Comparison of ENCODE assay signal across 8 cellular contexts in the genomic region with DNA sequence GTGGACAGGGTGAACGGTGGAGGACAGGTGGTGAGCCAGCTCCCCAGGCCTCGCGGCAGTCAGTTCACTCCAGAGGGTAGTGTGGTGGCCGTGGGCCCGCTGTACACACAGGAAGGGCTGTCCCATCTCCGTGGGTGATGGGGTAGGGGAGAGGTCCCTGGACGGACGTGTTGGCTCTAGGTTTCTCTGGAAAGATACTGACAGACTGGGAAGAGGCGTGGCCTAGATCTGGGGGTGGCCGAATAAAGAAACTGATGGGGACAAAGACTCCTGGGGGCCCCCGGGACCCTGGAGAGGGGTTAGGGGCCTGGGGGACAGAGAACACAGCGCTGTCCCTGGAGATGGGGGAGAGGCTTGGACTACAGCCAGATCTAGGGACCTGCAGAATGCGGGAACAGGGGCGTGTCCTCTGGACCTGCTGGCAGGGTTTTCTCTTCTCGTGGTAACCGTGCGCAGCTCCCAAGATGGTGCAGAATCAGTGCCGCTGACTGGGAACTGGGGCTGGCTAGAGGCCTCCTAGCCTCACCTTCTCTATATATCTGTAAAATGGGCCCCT. TPM values are rescaled to one million over a fixed set of nuclear protein-coding genes. Genes with fewer than 3 reads are reported as not detected.
A peak's percentile ranks its signal among the peaks of the same experiment; 100 is the strongest.
DNase-seq lines count a peak whose midpoint lies in the region; ATAC-seq and TF ChIP-seq lines count a peak whose summit lies in the region.

No MANE protein-coding gene starts in this region.

- TF ChIP-seq CTCF in HFF-Myc (IDR thresholded peaks at IDR 0.05; ENCODE audit: low read depth, low read length, missing control alignments) (no peak), testis (IDR thresholded peaks at IDR 0.05) (peak in 1 of 3 experiments; percentile 44)

- H3K4me3 ChIP-seq in HFF-Myc (replicated peaks; ENCODE audit: low read depth, low read length), result peak overlapping the region; percentile 49; the same call in 1 of the 2 replicates
- H3K4me3 ChIP-seq in testis, result peak overlapping the region; percentile 54 to 59

- ATAC-seq in GM21529 (IDR thresholded peaks at IDR 0.05; ENCODE audit: unreplicated experiment) (no peak), GM21381 (IDR thresholded peaks at IDR 0.05; ENCODE audit: unreplicated experiment) (no peak), HG02970 (IDR thresholded peaks at IDR 0.05; ENCODE audit: low FRiP score, unreplicated experiment) (no peak)

- 19 to 20% methylated on average over 17 to 18 of the region's 18 CpGs for WGBS in testis, 2 donors

- intact Hi-C loops in activated T-helper 2 cell treated with anti-CD3 and anti-CD28 coated beads, Interferon-gamma antibody, Interleukin-2, Interleukin-4, amounts not matched to agents 10 μg/mL and 5 μg/mL and 100 μg/mL, durations not matched to agents 14 hours and 24 hours and 36 hours (cut with micrococcal nuclease), result loop anchor here (5.0 kb wide), 1 partner anchor 144 kb away; a partner anchor contains a TSS
- intact Hi-C loops in testis (cut with DNase I; ENCODE audit: low total_unique reads), result loop anchor here (10.0 kb wide), 1 partner anchor 92 kb away; a partner anchor contains a TSS

- H3K9me3 ChIP-seq in testis, result no peaks in the 10 kb centered on the region

- peaks cover 2% of the 10 kb centered on the region for H3K36me3 Mint-ChIP-seq in activated T-helper 2 cell treated with anti-CD3 and anti-CD28 coated beads, Interferon-gamma antibody, Interleukin-2, Interleukin-4, amounts not matched to agents 10 μg/mL and 5 μg/mL and 100 μg/mL, durations not matched to agents 14 hours and 24 hours and 36 hours (ENCODE audit: low read depth)
- H3K36me3 Mint-ChIP-seq in immature natural killer cell, result peaks cover 0 to 3% (median 0%) of the 10 kb centered on the region in 3 donors

- peaks cover 5% of the 10 kb centered on the region for H3K4me1 Mint-ChIP-seq in activated T-helper 2 cell treated with anti-CD3 and anti-CD28 coated beads, Interferon-gamma antibody, Interleukin-2, Interleukin-4, amounts not matched to agents 10 μg/mL and 5 μg/mL and 100 μg/mL, durations not matched to agents 14 hours and 24 hours and 36 hours (ENCODE audit: low read depth)
- H3K4me1 Mint-ChIP-seq in immature natural killer cell, result peaks cover 27 to 33% of the 10 kb centered on the region in 2 donors

- H3K27me3 Mint-ChIP-seq in activated T-helper 2 cell treated with anti-CD3 and anti-CD28 coated beads, Interferon-gamma antibody, Interleukin-2, Interleukin-4, amounts not matched to agents 10 μg/mL and 5 μg/mL and 100 μg/mL, durations not matched to agents 14 hours and 24 hours and 36 hours (ENCODE audit: low read depth), result no peaks in the 10 kb centered on the region
- H3K27me3 Mint-ChIP-seq in immature natural killer cell (ENCODE audit: low read depth in 3 of 3), result peaks cover 3 to 14% (median 10%) of the 10 kb centered on the region in 3 donors

- DNase-seq in A172 (ENCODE audit: low spot score), result peak; percentile 35
- DNase-seq in HFF-Myc (ENCODE audit: extremely low read depth, low read depth), result no peak
- no peak for DNase-seq in activated T-helper 2 cell treated with anti-CD3 and anti-CD28 coated beads, Interferon-gamma antibody, Interleukin-2, Interleukin-4, amounts not matched to agents 10 μg/mL and 5 μg/mL and 100 μg/mL, durations not matched to agents 14 hours and 24 hours and 36 hours (ENCODE audit: low spot score)
- no peak for DNase-seq in immature natural killer cell
- DNase-seq in testis, result no peak

- no peak overlapping the region for H3K27ac Mint-ChIP-seq in activated T-helper 2 cell treated with anti-CD3 and anti-CD28 coated beads, Interferon-gamma antibody, Interleukin-2, Interleukin-4, amounts not matched to agents 10 μg/mL and 5 μg/mL and 100 μg/mL, durations not matched to agents 14 hours and 24 hours and 36 hours
- peak overlapping the region in 2 of 6 donors; percentile 23 to 58 for H3K27ac Mint-ChIP-seq in immature natural killer cell

- H3K9me3 Mint-ChIP-seq in activated T-helper 2 cell treated with anti-CD3 and anti-CD28 coated beads, Interferon-gamma antibody, Interleukin-2, Interleukin-4, amounts not matched to agents 10 μg/mL and 5 μg/mL and 100 μg/mL, durations not matched to agents 14 hours and 24 hours and 36 hours, result no peaks in the 10 kb centered on the region
- H3K9me3 Mint-ChIP-seq in immature natural killer cell, result no peaks in the 10 kb centered on the region

- no peak for TF ChIP-seq POLR2A in testis (IDR thresholded peaks at IDR 0.05)

- peaks cover 7% of the 10 kb centered on the region for H3K4me1 ChIP-seq in testis

- H3K27me3 ChIP-seq in testis, result no peaks in the 10 kb centered on the region

- peak overlapping the region; percentile 86 for H3K4me3 Mint-ChIP-seq in activated T-helper 2 cell treated with anti-CD3 and anti-CD28 coated beads, Interferon-gamma antibody, Interleukin-2, Interleukin-4, amounts not matched to agents 10 μg/mL and 5 μg/mL and 100 μg/mL, durations not matched to agents 14 hours and 24 hours and 36 hours (ENCODE audit: low read depth)
- H3K4me3 Mint-ChIP-seq in immature natural killer cell, result peak overlapping the region; percentile 79 to 90 (median 88)

- H3K27ac ChIP-seq in testis, result no peak overlapping the region

- no peaks in the 10 kb centered on the region for H3K36me3 ChIP-seq in testis (ENCODE audit: low read depth, missing control alignments)

RNA-seq across cellular contexts. Expression of a gene that starts 4.0 kb away (rescaled TPM):
- total RNA-seq in A172 (2014; rRNA removed; shearing (Covaris generic)), result not detected in 2 replicates
- 0.43 and 0.83 TPM in 2 replicates for total RNA-seq in activated T-helper 2 cell treated with anti-CD3 and anti-CD28 coated beads, Interferon-gamma antibody, Interleukin-2, Interleukin-4, amounts not matched to agents 10 μg/mL and 5 μg/mL and 100 μg/mL, durations not matched to agents 14 hours and 24 hours and 36 hours
- polyA plus RNA-seq in immature natural killer cell, result 1 to 10 TPM; 1.9 to 3.7 (median 2.5) TPM
- 1 to 10 TPM; 1.7 to 2.1 TPM for total RNA-seq in testis
- 2.8 TPM for polyA plus RNA-seq in testis (ENCODE audit: insufficient read depth, low read depth, low replicate concordance)

RNA-seq across cellular contexts. Expression of a gene that starts 7.5 kb away (rescaled TPM):
- 3.4 and 17.7 TPM in 2 replicates for total RNA-seq in A172 (2014; rRNA removed; shearing (Covaris generic))
- 22.5 and 23.6 TPM in 2 replicates for total RNA-seq in activated T-helper 2 cell treated with anti-CD3 and anti-CD28 coated beads, Interferon-gamma antibody, Interleukin-2, Interleukin-4, amounts not matched to agents 10 μg/mL and 5 μg/mL and 100 μg/mL, durations not matched to agents 14 hours and 24 hours and 36 hours
- polyA plus RNA-seq in immature natural killer cell (10 to 100 TPM in 1 of 3 donors, 1 to 10 TPM in 2; 6.0 to 20.8 (median 8.3) TPM), testis (ENCODE audit: insufficient read depth, low read depth, low replicate concordance) (33.9 TPM)
- 10 to 100 TPM; 35.8 to 46.8 TPM for total RNA-seq in testis
